In genomic region chr2:21135585-21135984, GRCh38 we compare ENCODE assay signal across 10 cellular contexts. TPM values are rescaled to one million over a fixed set of nuclear protein-coding genes. Genes with fewer than 3 reads are reported as not detected.
"Had no signal": no experiment of that assay in that cellular context is flagged by ENCODE, and none has a peak within 500 bp of the region (broad histone marks: within the 10 kb centered on the region; RNA-seq: fewer than 3 reads in every experiment).

No MANE protein-coding gene starts in this region.

- ATAC-seq: GM23338, HCT116, HepG2 had no signal

- FAIRE-seq: HepG2 had no signal

- H3K4me2 ChIP-seq: GM23338 had no signal

- H3K9me3 ChIP-seq: HAP-1 had no signal

- H3K27ac ChIP-seq: HL-60 had no signal

- H2AFZ ChIP-seq: GM23338 had no signal

- H3K4me1 ChIP-seq: HAP-1 had no signal

- H3K4me3 ChIP-seq: GM23338, HAP-1 had no signal

- H3K36me3 ChIP-seq: HAP-1 had no signal

- DNase-seq: H7, HFFc6, Kasumi-1, KBM-7 had no signal

RNA-seq across cellular contexts. Expression of gene TDRD15, which starts 11.8 kb away (rescaled TPM):
- total RNA-seq: H7, HFFc6, HT1080 had no signal
- polyA plus RNA-seq: GM23338 had no signal
